Comparison of ENCODE assay signal across 9 cellular contexts in genomic region chr12:66188584-66189475, GRCh38. TPM values are rescaled to one million over a fixed set of nuclear protein-coding genes. Genes with fewer than 3 reads are reported as not detected.
DNase-seq lines count a peak whose midpoint lies in the region; ATAC-seq and TF ChIP-seq lines count a peak whose summit lies in the region.
"Had no signal": no experiment of that assay in that cellular context is flagged by ENCODE, and none has a peak within 500 bp of the region (broad histone marks: within the 10 kb centered on the region; RNA-seq: fewer than 3 reads in every experiment).

IRAK3 (plus strand) TSS chr12:66189214; CDS start chr12:66189300, 86 bp downstream.

- CTCF ChIA-PET in A673 (lab: Charles Lee) = no interaction called here

- H3K27me3 ChIP-seq in A673 (replicated peaks; ENCODE audit: insufficient read depth, low read depth, low read length, poor library complexity) (peaks cover 4% of the 10 kb centered on the region), iPS DF 6.9 (ENCODE audit: control insufficient read depth, insufficient read depth, low read length) (peaks cover 14% of the 10 kb centered on the region)

- ATAC-seq in GM18505 (IDR thresholded peaks at IDR 0.05; ENCODE audit: unreplicated experiment) (peak; percentile 46), HG02938 (IDR thresholded peaks at IDR 0.05; ENCODE audit: unreplicated experiment) (peak; percentile 57)
- ATAC-seq: HCT116 had no signal

- H3K27ac ChIP-seq in A673 (ENCODE audit: low read depth, low read length, poor library complexity, severe bottlenecking) (no peak within 1 kb of the TSS), iPS DF 6.9 (ENCODE audit: low read length) (no peak within 1 kb of the TSS)

- no peaks in the 10 kb centered on the region for H3K9me3 ChIP-seq in A673 (ENCODE audit: low read depth, low read length, poor library complexity, severe bottlenecking)
- no peaks in the 10 kb centered on the region for H3K9me3 ChIP-seq in iPS DF 6.9 (ENCODE audit: control insufficient read depth, insufficient read depth, low read length)

- TF ChIP-seq POLR2A in GM18505 (IDR thresholded peaks at IDR 0.05; ENCODE audit: borderline replicate concordance, extremely low read depth, insufficient read depth, insufficient read length) = peak; percentile 37

- POLR2A ChIA-PET in A673 (lab: Charles Lee; ENCODE audit: low non-redundant PET) = interaction anchor here (0.7 kb wide), 1 partner anchor 179 kb away, joined by 3 read pairs; no protein-coding TSS in a partner anchor

- intact Hi-C loops in A673 (cut with micrococcal nuclease; ENCODE audit: unreplicated experiment) = no loop called here

- H3K4me3 ChIP-seq in A673 (ENCODE audit: low read depth, low read length, poor library complexity, severe bottlenecking) (peak within 1 kb of the TSS; percentile 24), iPS DF 6.9 (ENCODE audit: low read length) (peak within 1 kb of the TSS; percentile 73), skeletal muscle cell (ENCODE audit: low read depth, low read length) (peak within 1 kb of the TSS; percentile 55)

- H3K4me1 ChIP-seq in A673 (ENCODE audit: insufficient read depth, low read length, poor library complexity, severe bottlenecking) (no peaks in the 10 kb centered on the region), iPS DF 6.9 (ENCODE audit: control insufficient read depth, insufficient read depth, low read length) (peaks cover 2% of the 10 kb centered on the region; the same call in 1 of the 2 replicates)

- DNase-seq in A673 (ENCODE audit: low spot score) (peak; percentile 25), RPMI7951 (ENCODE audit: low read depth) (peak; percentile 64), astrocyte of the hippocampus (ENCODE audit: low read depth, low spot score) (peak; percentile 63), iPS DF 6.9 (ENCODE audit: low read depth, low spot score) (peak; percentile 9), skeletal muscle cell (ENCODE audit: low read depth) (peak; percentile 15), NCI-H446 treated with DMSO at 0.1 percent for 48 hours (lab: John Stamatoyannopoulos, UW) (no peak)

- H3K36me3 ChIP-seq in A673 (ENCODE audit: insufficient read depth, low read length, poor library complexity, severe bottlenecking) (no peaks in the 10 kb centered on the region), iPS DF 6.9 (ENCODE audit: control insufficient read depth, insufficient read depth, low read length) (no peaks in the 10 kb centered on the region)

- no peak for TF ChIP-seq CTCF in A673 (conservative IDR thresholded peaks at IDR 0.05; ENCODE audit: low read depth, low read length)

- no CpG with 5 or more reads among the region's 78 CpGs for WGBS in iPS DF 6.9 (ENCODE audit: insufficient coverage, insufficient read length)

- BruUV-seq in A673 (replicated peaks; lab: Mats Ljungman, UMichigan) = no TSS peak

RNA-seq across cellular contexts. Expression of gene IRAK3, which starts in this region (rescaled TPM):
- total RNA-seq in A673 (2021) = 0.19 and 0.37 TPM in 2 replicates
- total RNA-seq in RPMI7951 (2014; rRNA removed; shearing (Covaris generic)) = 3.5 and 4.8 TPM in 2 replicates

Comparison
In these comparisons a context has a peak if more than half of its experiments do, and no peak if none do; other contexts are left out.
1. Peak in DNase-seq and H3K4me3 ChIP-seq in A673; RNA of the gene not detected or under 1 TPM.